10 cellular contexts compared by ENCODE assay signal in genomic region chr4:158020734-158021346, GRCh38.
DNase-seq lines count a peak whose midpoint lies in the region; ATAC-seq and TF ChIP-seq lines count a peak whose summit lies in the region.
"Had no signal": no experiment of that assay in that cellular context is flagged by ENCODE, and none has a peak within 500 bp of the region (broad histone marks: within the 10 kb centered on the region; RNA-seq: fewer than 3 reads in every experiment).

No MANE protein-coding gene starts in this region.

- H3K4me1 ChIP-seq in foreskin keratinocyte (peaks cover 31% of the 10 kb centered on the region), skeletal muscle tissue (ENCODE audit: control insufficient read depth in 3 of 3, insufficient read depth in 3 of 3, low read length in 3 of 3) (peaks cover 0 to 2% (median 0%) of the 10 kb centered on the region in 3 donors)

- peak; percentile 88 for ATAC-seq in foreskin keratinocyte
- no peak for ATAC-seq in HG03354 (IDR thresholded peaks at IDR 0.05; ENCODE audit: poor library complexity, severe bottlenecking, unreplicated experiment)

- peak; percentile 80 for DNase-seq in HCEC 1CT
- peak; percentile 0 for DNase-seq in SW480 (ENCODE audit: low spot score)
- peak; percentile 73 to 88 for DNase-seq in foreskin keratinocyte
- no peak for DNase-seq in medulla oblongata (ENCODE audit: extremely low spot score)
- no peak for DNase-seq in UCSD-AML1 (lab: John Stamatoyannopoulos, UW; ENCODE audit: unreplicated experiment)
- DNase-seq in NCI-H510A (lab: John Stamatoyannopoulos, UW): no peak
- DNase-seq: activated CD4-positive, alpha-beta T cell treated with anti-CD3 and anti-CD28 coated beads, Interleukin-2, amount 50 U/mL, for 48 hours; cortex of kidney had no signal

- no peak overlapping the region for H3K9ac ChIP-seq in skeletal muscle tissue (ENCODE audit: low read depth in 1 of 3, low read length in 3 of 3)

- H3K4me3 ChIP-seq in skeletal muscle tissue (ENCODE audit: low read length in 3 of 3): no peak overlapping the region

- H3K36me3 ChIP-seq in skeletal muscle tissue (ENCODE audit: control insufficient read depth in 3 of 3, insufficient read depth in 3 of 3, low read length in 3 of 3): no peaks in the 10 kb centered on the region

- H3K9me3 ChIP-seq in skeletal muscle tissue (ENCODE audit: control insufficient read depth in 3 of 3, low read length in 3 of 3): no peaks in the 10 kb centered on the region

- TF ChIP-seq CTCF in foreskin keratinocyte (conservative IDR thresholded peaks at IDR 0.05): no peak

- H3K27me3 ChIP-seq in foreskin keratinocyte: no peaks in the 10 kb centered on the region
- no peaks in the 10 kb centered on the region for H3K27me3 ChIP-seq in skeletal muscle tissue (ENCODE audit: control insufficient read depth in 3 of 3, insufficient read depth in 3 of 3, low read length in 3 of 3)

- H3K27ac ChIP-seq in foreskin keratinocyte (peak overlapping the region; percentile 24), skeletal muscle tissue (ENCODE audit: low read depth, low read length) (peak overlapping the region; percentile 2)

Comparison
In these comparisons a context has a peak if more than half of its experiments do, and no peak if none do; other contexts are left out.
1. DNase-seq: peak in HCEC 1CT (single experiment), SW480 (single experiment) and foreskin keratinocyte (2 of 2); none in medulla oblongata (single experiment), UCSD-AML1 (single experiment) and NCI-H510A (single experiment).